8 cellular contexts compared by ENCODE assay signal in the genomic region with DNA sequence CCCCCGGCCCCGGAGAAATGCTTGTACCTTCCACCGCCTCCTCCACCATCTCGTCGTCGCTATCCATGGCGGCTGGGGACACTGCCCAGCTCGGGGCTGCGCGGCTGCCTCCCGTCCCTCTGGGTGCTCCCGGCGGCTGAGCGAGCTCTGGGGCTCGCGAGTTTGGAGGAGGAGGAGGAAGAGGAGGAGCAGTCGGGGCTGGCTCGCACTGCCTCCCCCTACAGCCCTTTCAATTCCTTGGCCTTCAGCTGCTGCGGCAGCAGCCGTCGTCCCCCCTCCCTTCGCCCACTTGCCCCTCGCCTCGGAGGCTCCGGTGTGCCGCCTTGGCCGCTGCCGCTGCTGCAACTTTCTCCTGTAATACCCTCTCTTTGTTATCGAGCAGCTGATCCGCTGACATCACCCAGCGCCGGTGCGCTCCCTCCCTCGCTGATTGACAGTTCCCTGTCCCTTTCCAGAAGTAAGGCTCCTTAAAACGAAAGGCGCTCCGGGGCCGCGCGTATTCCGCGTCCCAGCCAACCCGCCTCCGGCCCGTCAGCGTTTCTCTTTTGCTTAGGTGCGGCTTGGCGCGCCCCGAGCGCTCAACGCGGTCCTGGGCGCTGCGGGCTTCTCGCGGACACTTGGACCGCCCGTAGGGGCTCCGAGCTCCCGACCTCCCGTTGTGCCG. TPM values are rescaled to one million over a fixed set of nuclear protein-coding genes. Genes with fewer than 3 reads are reported as not detected.
DNase-seq lines count a peak whose midpoint lies in the region; ATAC-seq, FAIRE-seq and TF ChIP-seq lines count a peak whose summit lies in the region.

Gene SETD7 (minus strand): TSS at position 149 of the 664 bp plus-strand sequence. CDS start 82 bp downstream, at position 67.

- H3K4me1 ChIP-seq in kidney (ENCODE audit: control insufficient read depth in 1 of 2, insufficient read depth in 1 of 2, low read depth in 1 of 2, low read length in 2 of 2) (peaks cover 3 to 13% of the 10 kb centered on the region in 2 donors), spleen (peaks cover 20 to 90% (median 67%) of the 10 kb centered on the region in 6 donors)

- WGBS in spleen, 5 donors = 0 to 1% (median 0%) methylated on average over 43 to 63 of the region's 63 CpGs

- no peak for FAIRE-seq in kidney (lab: Jason Lieb, UNC)

- H3K27ac ChIP-seq in kidney (ENCODE audit: low read depth in 2 of 2, low read length in 2 of 2) = peak within 1 kb of the TSS; percentile 93 to 97
- H3K27ac ChIP-seq in spleen = peak within 1 kb of the TSS; percentile 92 to 98 (median 96)

- H3K36me3 ChIP-seq in kidney (ENCODE audit: control insufficient read depth in 1 of 2, insufficient read depth in 2 of 2, low read length in 2 of 2) (no peaks in the 10 kb centered on the region), spleen (no peaks in the 10 kb centered on the region)

- TF ChIP-seq CTCF in GM12875 (IDR thresholded peaks at IDR 0.05; ENCODE audit: borderline replicate concordance, insufficient read depth, low read depth, low read length) = no peak
- no peak for TF ChIP-seq CTCF in kidney (IDR thresholded peaks at IDR 0.05; ENCODE audit: borderline replicate concordance, extremely low read depth, insufficient read depth)
- TF ChIP-seq CTCF in spleen (IDR thresholded peaks at IDR 0.05 in 8 of 11, conservative IDR thresholded peaks at IDR 0.05 in 3 of 11) = no peak

- peak in 1 of 3 donors; percentile 82 for TF ChIP-seq POLR2A in spleen (IDR thresholded peaks at IDR 0.05)

- H3K9me3 ChIP-seq in kidney (ENCODE audit: control insufficient read depth in 1 of 2, low read length in 2 of 2) (no peaks in the 10 kb centered on the region), spleen (no peaks in the 10 kb centered on the region)

- intact Hi-C loops in kidney (cut with DNase I) = no loop called here
- intact Hi-C loops in spleen (cut with DNase I; ENCODE audit: low total_unique reads) = no loop called here

- ATAC-seq in HG02981 (IDR thresholded peaks at IDR 0.05; ENCODE audit: unreplicated experiment) = peak; percentile 21
- no peak for ATAC-seq in HG02840 (IDR thresholded peaks at IDR 0.05; ENCODE audit: low FRiP score, unreplicated experiment)

- H3K27me3 ChIP-seq in spleen (replicated peaks in 1 of 7) = peaks cover 0 to 24% (median 0%) of the 10 kb centered on the region in 7 donors

- peak; percentile 41 to 77 for DNase-seq in NCI-H446 (lab: John Stamatoyannopoulos, UW)
- DNase-seq in activated CD4-positive, CD25-positive, alpha-beta regulatory T cell treated with anti-CD3 and anti-CD28 coated beads, Interleukin-2, amount 50 U/mL, for 72 hours = peak; percentile 63
- peak; percentile 68 for DNase-seq in cerebellum (ENCODE audit: low spot score)
- peak; percentile 94 for DNase-seq in kidney
- peak; percentile 92 for DNase-seq in spleen

- H3K9ac ChIP-seq in kidney (ENCODE audit: low read length in 2 of 2) = peak within 1 kb of the TSS; percentile 50 to 91

- H3K4me3 ChIP-seq in GM12875 (ENCODE audit: low read depth, low read length) (peak within 1 kb of the TSS; percentile 91), kidney (ENCODE audit: low read length in 2 of 2) (peak within 1 kb of the TSS; percentile 83 to 87), spleen (peak within 1 kb of the TSS; percentile 66 to 94 (median 84))

RNA-seq across cellular contexts. Expression of gene SETD7, which starts in this region (rescaled TPM):
- total RNA-seq in cerebellum (30.7 TPM), kidney (29.1 TPM), spleen (10 to 100 TPM; 25.5 to 45.4 (median 35.7) TPM)
- polyA plus RNA-seq in kidney (ENCODE audit: insufficient read depth, low read depth, low replicate concordance) (6.5 TPM), spleen (1 to 10 TPM; 5.0 to 9.4 (median 6.2) TPM)
